2 cellular contexts compared by ENCODE assay signal in the genomic region with DNA sequence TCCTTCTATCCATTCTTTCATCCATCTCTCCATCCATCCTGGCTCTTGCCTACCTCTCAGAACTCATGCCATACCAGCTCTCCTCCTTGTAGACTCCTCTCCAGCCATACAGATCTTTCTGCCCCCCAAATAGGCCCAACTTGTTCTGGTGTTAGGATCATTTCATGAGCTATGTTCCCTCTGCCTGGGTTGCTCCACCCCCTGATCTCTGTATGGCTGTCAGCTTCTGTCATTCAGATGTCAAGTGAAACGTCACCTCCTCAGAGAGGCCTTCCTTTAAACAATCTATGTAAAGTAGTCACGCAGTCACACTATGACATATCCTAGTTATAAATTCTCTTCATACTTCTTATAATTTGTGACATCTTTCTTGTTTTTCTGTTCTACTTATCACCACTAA.
A peak's percentile ranks its signal among the peaks of the same experiment; 100 is the strongest.
TF ChIP-seq lines count a peak whose summit lies in the region.

No MANE protein-coding gene starts in this region.

TF ChIP-seq in IMR-90, 13 proteins besides CTCF, POLR2A, EP300 and RAD21:
- TF ChIP-seq NFE2L2 (IDR thresholded peaks at IDR 0.05; ENCODE audit: low read depth, low read length) (no peak), RFX5 (IDR thresholded peaks at IDR 0.05; ENCODE audit: low read depth, low read length) (no peak), MAZ (IDR thresholded peaks at IDR 0.05; ENCODE audit: borderline replicate concordance, low read depth, low read length) (no peak), SMC3 (IDR thresholded peaks at IDR 0.05; ENCODE audit: low read depth, low read length) (no peak), BHLHE40 (IDR thresholded peaks at IDR 0.05; ENCODE audit: low read depth, low read length) (no peak), FOS (IDR thresholded peaks at IDR 0.05; ENCODE audit: low read depth, low read length) (no peak), MXI1 (IDR thresholded peaks at IDR 0.05; ENCODE audit: borderline replicate concordance, low read depth, low read length) (no peak), CHD1 (IDR thresholded peaks at IDR 0.05; ENCODE audit: low read depth, low read length) (no peak), MAFK (IDR thresholded peaks at IDR 0.05; ENCODE audit: low read depth, low read length) (no peak), CEBPB (IDR thresholded peaks at IDR 0.05; ENCODE audit: low read depth, low read length) (no peak), RCOR1 (IDR thresholded peaks at IDR 0.05; ENCODE audit: insufficient replicate concordance, low read length) (no peak)
- TF ChIP-seq, protein P1, sequence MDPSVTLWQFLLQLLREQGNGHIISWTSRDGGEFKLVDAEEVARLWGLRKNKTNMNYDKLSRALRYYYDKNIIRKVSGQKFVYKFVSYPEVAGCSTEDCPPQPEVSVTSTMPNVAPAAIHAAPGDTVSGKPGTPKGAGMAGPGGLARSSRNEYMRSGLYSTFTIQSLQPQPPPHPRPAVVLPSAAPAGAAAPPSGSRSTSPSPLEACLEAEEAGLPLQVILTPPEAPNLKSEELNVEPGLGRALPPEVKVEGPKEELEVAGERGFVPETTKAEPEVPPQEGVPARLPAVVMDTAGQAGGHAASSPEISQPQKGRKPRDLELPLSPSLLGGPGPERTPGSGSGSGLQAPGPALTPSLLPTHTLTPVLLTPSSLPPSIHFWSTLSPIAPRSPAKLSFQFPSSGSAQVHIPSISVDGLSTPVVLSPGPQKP (IDR thresholded peaks at IDR 0.05; ENCODE audit: borderline replicate concordance, low read depth, low read length), result no peak
- TF ChIP-seq, protein P2, sequence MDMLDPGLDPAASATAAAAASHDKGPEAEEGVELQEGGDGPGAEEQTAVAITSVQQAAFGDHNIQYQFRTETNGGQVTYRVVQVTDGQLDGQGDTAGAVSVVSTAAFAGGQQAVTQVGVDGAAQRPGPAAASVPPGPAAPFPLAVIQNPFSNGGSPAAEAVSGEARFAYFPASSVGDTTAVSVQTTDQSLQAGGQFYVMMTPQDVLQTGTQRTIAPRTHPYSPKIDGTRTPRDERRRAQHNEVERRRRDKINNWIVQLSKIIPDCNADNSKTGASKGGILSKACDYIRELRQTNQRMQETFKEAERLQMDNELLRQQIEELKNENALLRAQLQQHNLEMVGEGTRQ (IDR thresholded peaks at IDR 0.05; ENCODE audit: low read depth, low read length), result no peak

TF ChIP-seq in H1, 55 proteins besides CTCF, POLR2A, EP300 and RAD21:
- TF ChIP-seq RXRA (IDR thresholded peaks at IDR 0.05; ENCODE audit: insufficient read depth, low read depth, low read length) (no peak), SP1 (IDR thresholded peaks at IDR 0.05; ENCODE audit: low read depth, low read length) (0 out of 2 replicates have a peak, but pooled peaks have one; percentile 21), POU5F1 (IDR thresholded peaks at IDR 0.05; ENCODE audit: low read depth, low read length) (no peak), CHD2 (IDR thresholded peaks at IDR 0.05; ENCODE audit: low read length) (no peak), SP4 (IDR thresholded peaks at IDR 0.05; ENCODE audit: low read length) (no peak)
